12 cellular contexts compared by ENCODE assay signal in the genomic region with DNA sequence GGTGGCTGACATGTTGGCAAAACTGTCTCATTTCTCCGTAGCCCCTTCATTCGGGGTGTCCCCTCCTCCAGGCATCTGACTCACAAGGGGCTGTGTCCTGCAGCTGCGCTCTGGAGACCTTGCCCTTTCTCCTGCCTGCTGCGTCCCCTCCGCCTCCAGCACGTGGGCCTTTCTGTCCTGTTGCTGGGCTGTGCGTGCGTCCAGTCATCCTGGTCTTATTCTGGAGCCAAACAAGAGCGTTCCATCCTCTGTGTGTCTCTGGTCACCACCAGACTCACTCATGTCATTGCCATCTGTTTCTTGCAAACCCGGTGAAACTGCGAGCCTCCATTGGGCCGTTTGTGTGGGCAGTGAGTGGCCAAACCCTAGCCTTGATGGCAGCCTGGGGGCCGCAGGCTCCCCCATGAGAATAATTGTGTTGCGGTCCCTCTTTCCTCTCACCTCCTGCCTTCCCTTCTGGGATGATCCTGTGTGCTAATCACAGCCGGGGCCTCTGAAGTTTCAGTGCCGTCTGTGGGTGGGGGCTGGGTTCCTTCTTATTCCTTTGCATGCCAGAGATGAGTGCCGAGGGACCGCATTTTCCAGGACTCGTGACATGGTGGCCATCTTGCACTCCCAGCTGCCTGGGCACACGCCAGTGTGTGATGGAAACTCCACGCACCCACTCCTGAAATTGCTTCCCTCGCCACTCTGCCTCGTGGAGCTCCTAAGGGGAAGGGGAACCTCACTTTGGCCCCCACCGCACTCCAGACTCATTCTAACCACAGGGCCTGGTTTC.
DNase-seq lines count a peak whose midpoint lies in the region; ATAC-seq, FAIRE-seq and TF ChIP-seq lines count a peak whose summit lies in the region.
"Had no signal": no experiment of that assay in that cellular context is flagged by ENCODE, and none has a peak within 500 bp of the region (broad histone marks: within the 10 kb centered on the region; RNA-seq: fewer than 3 reads in every experiment).

No MANE protein-coding gene starts in this region.

- H3K36me3 ChIP-seq in astrocyte (ENCODE audit: insufficient read depth, low read length) (no peaks in the 10 kb centered on the region), neural progenitor cell (no peaks in the 10 kb centered on the region)
- H3K36me3 ChIP-seq: SJSA1 had no signal

- FAIRE-seq in astrocyte (lab: Jason Lieb, UNC), result no peak
- FAIRE-seq: HTR-8/SVneo had no signal

- H2AFZ ChIP-seq in astrocyte (ENCODE audit: low read depth, low read length), result peak overlapping the region; percentile 44
- H2AFZ ChIP-seq in neural progenitor cell (replicated peaks), result no peak overlapping the region

- H3K4me1 ChIP-seq in astrocyte (ENCODE audit: insufficient read depth, low read length) (peaks cover 27% of the 10 kb centered on the region), neural progenitor cell (peaks cover 19% of the 10 kb centered on the region)
- H3K4me1 ChIP-seq: SJSA1 had no signal

- ATAC-seq in GM19397 (IDR thresholded peaks at IDR 0.05; ENCODE audit: unreplicated experiment) (no peak), HG02884 (IDR thresholded peaks at IDR 0.05; ENCODE audit: unreplicated experiment) (no peak)

- H4K20me1 ChIP-seq in astrocyte (ENCODE audit: insufficient read depth, low read length) (peaks cover 29% of the 10 kb centered on the region), neural progenitor cell (ENCODE audit: low read depth) (peaks cover 22% of the 10 kb centered on the region)

- peaks cover 3% of the 10 kb centered on the region for H3K27me3 Mint-ChIP-seq in astrocyte (ENCODE audit: low read depth, unreplicated experiment)
- H3K27me3 Mint-ChIP-seq in neural progenitor cell (ENCODE audit: insufficient read depth, low read depth), result peaks cover 3% of the 10 kb centered on the region

- peaks cover 39% of the 10 kb centered on the region for H3K4me1 Mint-ChIP-seq in astrocyte (ENCODE audit: low read depth, unreplicated experiment)
- peaks cover 56% of the 10 kb centered on the region for H3K4me1 Mint-ChIP-seq in neural progenitor cell

- H3K4me3 ChIP-seq in AG10803 (ENCODE audit: low read length) (no peak overlapping the region), astrocyte (ENCODE audit: insufficient read depth, low read depth, low read length) (no peak overlapping the region), neural progenitor cell (no peak overlapping the region)
- H3K4me3 ChIP-seq: SJSA1 had no signal

- H3K79me2 ChIP-seq in astrocyte (ENCODE audit: insufficient read depth, low read length) (no peaks in the 10 kb centered on the region), neural progenitor cell (ENCODE audit: low read depth) (no peaks in the 10 kb centered on the region)

- no peaks in the 10 kb centered on the region for H3F3A ChIP-seq in neural progenitor cell (ENCODE audit: low read depth)

- no peak overlapping the region for H3K27ac ChIP-seq in astrocyte (ENCODE audit: low read depth, low read length)
- no peak overlapping the region for H3K27ac ChIP-seq in neural progenitor cell
- H3K27ac ChIP-seq: SJSA1 had no signal

- H3K27ac Mint-ChIP-seq in astrocyte (ENCODE audit: unreplicated experiment) (peak overlapping the region; percentile 80), neural progenitor cell (peak overlapping the region; percentile 46)

- H3K27me3 ChIP-seq in astrocyte (ENCODE audit: insufficient read depth, low read length) (peaks cover 3% of the 10 kb centered on the region), neural progenitor cell (no peaks in the 10 kb centered on the region)
- H3K27me3 ChIP-seq: SJSA1 had no signal

- H3K36me3 Mint-ChIP-seq in astrocyte (ENCODE audit: low read depth, unreplicated experiment) (peaks cover 2% of the 10 kb centered on the region), neural progenitor cell (no peaks in the 10 kb centered on the region)

- no peak overlapping the region for H3K9ac ChIP-seq in astrocyte (ENCODE audit: low read length)
- no peak overlapping the region for H3K9ac ChIP-seq in neural progenitor cell

- peak; percentile 33 for DNase-seq in AG10803 (ENCODE audit: low read depth)
- DNase-seq in GDM1 (lab: John Stamatoyannopoulos, UW), result peak; percentile 55
- peak; percentile 34 for DNase-seq in astrocyte (ENCODE audit: low read depth)
- no peak for DNase-seq in neural progenitor cell (ENCODE audit: low spot score)
- no peak for DNase-seq in activated CD4-positive, alpha-beta T cell treated with anti-CD3 and anti-CD28 coated beads, Interleukin-2, amount 50 U/mL, for 4 hours
- DNase-seq: DMS153, NCI-H446, RPMI8226 had no signal

- TF ChIP-seq CTCF in AG10803 (conservative IDR thresholded peaks at IDR 0.05; ENCODE audit: low read length) (no peak), astrocyte (IDR thresholded peaks at IDR 0.05; ENCODE audit: insufficient read depth, low read depth, low read length) (no peak), neural progenitor cell (IDR thresholded peaks at IDR 0.05) (no peak)

- peak overlapping the region; percentile 34 for H3K4me3 Mint-ChIP-seq in astrocyte (ENCODE audit: unreplicated experiment)
- H3K4me3 Mint-ChIP-seq in neural progenitor cell, result no peak overlapping the region

- H3K9me3 Mint-ChIP-seq in astrocyte (ENCODE audit: unreplicated experiment) (no peaks in the 10 kb centered on the region), neural progenitor cell (no peaks in the 10 kb centered on the region)

- H3K9me3 ChIP-seq in astrocyte (ENCODE audit: insufficient read depth, low read depth, low read length) (no peaks in the 10 kb centered on the region), neural progenitor cell (ENCODE audit: low read depth) (no peaks in the 10 kb centered on the region)
- H3K9me3 ChIP-seq: SJSA1 had no signal

- H3K4me2 ChIP-seq in astrocyte (ENCODE audit: low read length), result peak overlapping the region; percentile 51
- H3K4me2 ChIP-seq in neural progenitor cell, result no peak overlapping the region

Comparison
In these comparisons a context has a peak if more than half of its experiments do, and no peak if none do; other contexts are left out.
1. DNase-seq: peak in AG10803 (single experiment), GDM1 (single experiment) and astrocyte (single experiment); none in neural progenitor cell (single experiment) and activated CD4-positive, alpha-beta T cell treated with anti-CD3 and anti-CD28 coated beads, Interleukin-2, amount 50 U/mL, for 4 hours (0 of 2).